2 cellular contexts compared by ENCODE assay signal in the genomic region with DNA sequence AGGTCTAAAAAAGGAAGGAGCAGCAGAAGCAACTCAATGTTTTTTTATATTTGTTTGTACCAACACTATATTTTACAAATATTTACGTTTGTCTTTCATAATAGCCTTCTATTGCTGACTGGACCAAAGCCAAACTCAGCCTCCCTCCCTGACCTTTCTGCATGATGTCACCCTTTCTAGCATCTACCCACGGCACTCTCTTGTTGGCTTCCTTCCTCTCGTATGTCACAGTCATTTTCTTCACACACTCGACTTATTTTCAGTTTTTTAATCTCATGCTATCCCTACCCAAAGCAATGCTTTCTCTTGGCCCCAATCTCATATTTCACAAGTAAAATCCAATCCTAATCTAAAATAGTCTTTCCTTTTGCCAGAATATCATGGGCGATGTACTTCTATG.
TF ChIP-seq lines count a peak whose summit lies in the region.

No MANE protein-coding gene starts in this region.

TF ChIP-seq in K562, 482 proteins besides CTCF, POLR2A, EP300 and RAD21:
- TF ChIP-seq CHD2 (IDR thresholded peaks at IDR 0.05; ENCODE audit: low read depth, low read length) (no peak), NFIC (IDR thresholded peaks at IDR 0.05) (peak; percentile 49)
- TF ChIP-seq, protein P1, sequence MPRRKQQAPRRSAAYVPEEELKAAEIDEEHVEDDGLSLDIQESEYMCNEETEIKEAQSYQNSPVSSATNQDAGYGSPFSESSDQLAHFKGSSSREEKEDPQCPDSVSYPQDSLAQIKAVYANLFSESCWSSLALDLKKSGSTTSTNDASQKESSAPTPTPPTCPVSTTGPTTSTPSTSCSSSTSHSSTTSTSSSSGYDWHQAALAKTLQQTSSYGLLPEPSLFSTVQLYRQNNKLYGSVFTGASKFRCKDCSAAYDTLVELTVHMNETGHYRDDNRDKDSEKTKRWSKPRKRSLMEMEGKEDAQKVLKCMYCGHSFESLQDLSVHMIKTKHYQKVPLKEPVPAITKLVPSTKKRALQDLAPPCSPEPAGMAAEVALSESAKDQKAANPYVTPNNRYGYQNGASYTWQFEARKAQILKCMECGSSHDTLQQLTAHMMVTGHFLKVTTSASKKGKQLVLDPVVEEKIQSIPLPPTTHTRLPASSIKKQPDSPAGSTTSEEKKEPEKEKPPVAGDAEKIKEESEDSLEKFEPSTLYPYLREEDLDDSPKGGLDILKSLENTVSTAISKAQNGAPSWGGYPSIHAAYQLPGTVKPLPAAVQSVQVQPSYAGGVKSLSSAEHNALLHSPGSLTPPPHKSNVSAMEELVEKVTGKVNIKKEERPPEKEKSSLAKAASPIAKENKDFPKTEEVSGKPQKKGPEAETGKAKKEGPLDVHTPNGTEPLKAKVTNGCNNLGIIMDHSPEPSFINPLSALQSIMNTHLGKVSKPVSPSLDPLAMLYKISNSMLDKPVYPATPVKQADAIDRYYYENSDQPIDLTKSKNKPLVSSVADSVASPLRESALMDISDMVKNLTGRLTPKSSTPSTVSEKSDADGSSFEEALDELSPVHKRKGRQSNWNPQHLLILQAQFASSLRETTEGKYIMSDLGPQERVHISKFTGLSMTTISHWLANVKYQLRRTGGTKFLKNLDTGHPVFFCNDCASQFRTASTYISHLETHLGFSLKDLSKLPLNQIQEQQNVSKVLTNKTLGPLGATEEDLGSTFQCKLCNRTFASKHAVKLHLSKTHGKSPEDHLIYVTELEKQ (CRISPR knock-in tag; IDR thresholded peaks at IDR 0.05): no peak
- TF ChIP-seq, protein P2, sequence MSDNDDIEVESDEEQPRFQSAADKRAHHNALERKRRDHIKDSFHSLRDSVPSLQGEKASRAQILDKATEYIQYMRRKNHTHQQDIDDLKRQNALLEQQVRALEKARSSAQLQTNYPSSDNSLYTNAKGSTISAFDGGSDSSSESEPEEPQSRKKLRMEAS (CRISPR knock-in tag; IDR thresholded peaks at IDR 0.05): no peak

TF ChIP-seq in HepG2, 621 proteins besides CTCF, POLR2A, EP300 and RAD21:
- TF ChIP-seq RORA (CRISPR knock-in tag; IDR thresholded peaks at IDR 0.05): no peak
- TF ChIP-seq ZSCAN12 (CRISPR knock-in tag; IDR thresholded peaks at IDR 0.05): no peak
- no peak for TF ChIP-seq ONECUT2 (CRISPR knock-in tag; IDR thresholded peaks at IDR 0.05)
- TF ChIP-seq, protein P3, sequence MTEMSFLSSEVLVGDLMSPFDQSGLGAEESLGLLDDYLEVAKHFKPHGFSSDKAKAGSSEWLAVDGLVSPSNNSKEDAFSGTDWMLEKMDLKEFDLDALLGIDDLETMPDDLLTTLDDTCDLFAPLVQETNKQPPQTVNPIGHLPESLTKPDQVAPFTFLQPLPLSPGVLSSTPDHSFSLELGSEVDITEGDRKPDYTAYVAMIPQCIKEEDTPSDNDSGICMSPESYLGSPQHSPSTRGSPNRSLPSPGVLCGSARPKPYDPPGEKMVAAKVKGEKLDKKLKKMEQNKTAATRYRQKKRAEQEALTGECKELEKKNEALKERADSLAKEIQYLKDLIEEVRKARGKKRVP (CRISPR knock-in tag; IDR thresholded peaks at IDR 0.05): peak in 1 of 2 experiments; percentile 7; a peak in 1 of 4 replicates
- peak; percentile 62 for TF ChIP-seq ATF7 (IDR thresholded peaks at IDR 0.05)
- TF ChIP-seq ATF7 (CRISPR knock-in tag; IDR thresholded peaks at IDR 0.05): no peak
- TF ChIP-seq ZNF510 (CRISPR knock-in tag; IDR thresholded peaks at IDR 0.05; ENCODE audit: low read depth): no peak
- TF ChIP-seq ESRRA (CRISPR knock-in tag; IDR thresholded peaks at IDR 0.05; ENCODE audit: low read depth): no peak
- TF ChIP-seq FOXC1 (CRISPR knock-in tag; IDR thresholded peaks at IDR 0.05; ENCODE audit: borderline replicate concordance): no peak
- TF ChIP-seq MBD4 (IDR thresholded peaks at IDR 0.05; ENCODE audit: borderline replicate concordance, low read length): no peak
- no peak for TF ChIP-seq ZNF607 (CRISPR knock-in tag; IDR thresholded peaks at IDR 0.05; ENCODE audit: borderline replicate concordance)
- TF ChIP-seq MAF1 (CRISPR knock-in tag; IDR thresholded peaks at IDR 0.05; ENCODE audit: borderline replicate concordance): no peak
- no peak for TF ChIP-seq MBNL3 (CRISPR knock-in tag; conservative IDR thresholded peaks at IDR 0.05)
- TF ChIP-seq ATRX (CRISPR knock-in tag; IDR thresholded peaks at IDR 0.05; ENCODE audit: borderline replicate concordance): no peak
- 0 out of 2 replicates have a peak, but pooled peaks have one; percentile 15 for TF ChIP-seq ZNF335 (CRISPR knock-in tag; IDR thresholded peaks at IDR 0.05)
- TF ChIP-seq SP5 (CRISPR knock-in tag; IDR thresholded peaks at IDR 0.05; ENCODE audit: borderline replicate concordance, low read depth): no peak
- TF ChIP-seq SP1 (IDR thresholded peaks at IDR 0.05): no peak
- no peak for TF ChIP-seq SP1 (CRISPR knock-in tag; IDR thresholded peaks at IDR 0.05)
- no peak for TF ChIP-seq HOXD1 (CRISPR knock-in tag; IDR thresholded peaks at IDR 0.05)
